Comparison of ENCODE assay signal across 1 cellular context in genomic region chr15:48149858-48150257, GRCh38.
TF ChIP-seq lines count a peak whose summit lies in the region.

No MANE protein-coding gene starts in this region.

TF ChIP-seq in SK-N-SH, 30 proteins besides CTCF, POLR2A, EP300 and RAD21 (continued from another document):
- peak; percentile 51; the same call in 1 of the 2 replicates for TF ChIP-seq PBX3 (IDR thresholded peaks at IDR 0.05)
- no peak for TF ChIP-seq MXI1 (IDR thresholded peaks at IDR 0.05; ENCODE audit: low read depth, low read length)
- TF ChIP-seq USF1 (IDR thresholded peaks at IDR 0.05; ENCODE audit: borderline replicate concordance, low read depth) = no peak
- 0 out of 2 replicates have a peak, but pooled peaks have one; percentile 56 for TF ChIP-seq TEAD4 (IDR thresholded peaks at IDR 0.05; ENCODE audit: borderline replicate concordance, insufficient read depth)
- TF ChIP-seq TCF12 (IDR thresholded peaks at IDR 0.05) = peak; percentile 48; the same call in 1 of the 2 replicates
- peak; percentile 76 for TF ChIP-seq FOSL2 (IDR thresholded peaks at IDR 0.05; ENCODE audit: borderline replicate concordance, low read depth)
